In the genomic region with DNA sequence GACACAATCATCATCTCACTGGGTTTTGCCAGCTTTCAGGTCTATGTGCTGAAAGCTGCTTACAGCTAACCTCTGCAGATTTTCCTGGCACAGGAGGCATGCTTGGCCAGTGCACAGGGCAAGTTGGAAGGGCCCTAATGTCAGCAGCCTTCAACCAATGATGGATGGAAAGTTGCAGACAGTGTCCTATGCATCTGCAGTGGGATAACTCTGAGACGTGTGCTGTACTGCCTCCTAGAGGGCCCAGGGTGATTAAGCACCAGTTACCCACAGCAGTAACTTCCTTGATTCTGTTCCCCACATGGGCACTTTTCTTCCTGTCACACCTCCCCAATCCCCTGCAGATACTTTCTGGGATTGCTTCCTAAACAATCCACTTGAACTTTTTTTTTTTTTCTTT, we compare ENCODE assay signal across 9 cellular contexts. TPM values are rescaled to one million over a fixed set of nuclear protein-coding genes. Genes with fewer than 3 reads are reported as not detected.
DNase-seq lines count a peak whose midpoint lies in the region; FAIRE-seq and TF ChIP-seq lines count a peak whose summit lies in the region.
"Had no signal": no experiment of that assay in that cellular context is flagged by ENCODE, and none has a peak within 500 bp of the region (broad histone marks: within the 10 kb centered on the region; RNA-seq: fewer than 3 reads in every experiment).

No MANE protein-coding gene starts in this region.

- TF ChIP-seq CTCF in GM12801 (IDR thresholded peaks at IDR 0.05; ENCODE audit: extremely low read depth, insufficient read length) (peak; percentile 17), thyroid gland (IDR thresholded peaks at IDR 0.05) (peak in 3 of 6 experiments; percentile 28 to 40 (median 35))

- H3K27me3 ChIP-seq in thyroid gland, result no peaks in the 10 kb centered on the region

- WGBS in thyroid gland, 2 donors, result 28 to 38% methylated on average over 1 of the region's 1 CpG

- H3K4me3 ChIP-seq in thyroid gland (replicated peaks in 1 of 3), result no peak overlapping the region

- TF ChIP-seq POLR2A in H54 (IDR thresholded peaks at IDR 0.05; ENCODE audit: low read depth, low read length) (no peak), thyroid gland (IDR thresholded peaks at IDR 0.05) (no peak)

- DNase-seq in H54 (ENCODE audit: insufficient read length, low spot score) (peak; percentile 35), RPMI8226 (peak; percentile 49), germinal center (ENCODE audit: low spot score) (peak; percentile 73), thyroid gland (no peak), NCI-H524 treated with DMSO at 0.1 percent for 48 hours (lab: John Stamatoyannopoulos, UW) (no peak), midbrain (lab: John Stamatoyannopoulos, UW) (no peak)

- intact Hi-C loops in thyroid gland (cut with DNase I), result no loop called here

- peaks cover 0 to 10% of the 10 kb centered on the region in 2 donors for H3K36me3 ChIP-seq in thyroid gland

- H3K9me3 ChIP-seq in thyroid gland, result no peaks in the 10 kb centered on the region

- no peaks in the 10 kb centered on the region for H3K4me1 ChIP-seq in thyroid gland

- H3K27ac ChIP-seq in thyroid gland, result no peak overlapping the region

- no peak for FAIRE-seq in H54 (lab: Jason Lieb, UNC)

RNA-seq across cellular contexts. Expression of a gene that starts 38.6 kb away (rescaled TPM):
- 10 to 100 TPM; 12.6 to 17.4 (median 13.5) TPM for total RNA-seq in thyroid gland
- total RNA-seq: naive thymus-derived CD8-positive, alpha-beta T cell; T-helper 2 cell treated with Interferon-gamma antibody and Interleukin-4, amounts not matched to agents 100 ng/mL and 5 ng/mL, for 36 hours had no signal

RNA-seq across cellular contexts. Expression of a gene that starts 50.2 kb away (rescaled TPM):
- total RNA-seq in thyroid gland, result 10 to 100 TPM; 14.6 to 24.2 (median 16.8) TPM

RNA-seq across cellular contexts. Expression of a gene that starts 50.5 kb away (rescaled TPM):
- total RNA-seq in thyroid gland, result 100 to 1,000 TPM; 247 to 346 (median 270) TPM

Comparison
In these comparisons a context has a peak if more than half of its experiments do, and no peak if none do; other contexts are left out.
1. DNase-seq: peak in H54 (single experiment), RPMI8226 (single experiment) and germinal center (single experiment); none in thyroid gland (0 of 2), NCI-H524 treated with DMSO at 0.1 percent for 48 hours (single experiment) and midbrain (single experiment).